Comparison of ENCODE assay signal across 1 cellular context in the genomic region with DNA sequence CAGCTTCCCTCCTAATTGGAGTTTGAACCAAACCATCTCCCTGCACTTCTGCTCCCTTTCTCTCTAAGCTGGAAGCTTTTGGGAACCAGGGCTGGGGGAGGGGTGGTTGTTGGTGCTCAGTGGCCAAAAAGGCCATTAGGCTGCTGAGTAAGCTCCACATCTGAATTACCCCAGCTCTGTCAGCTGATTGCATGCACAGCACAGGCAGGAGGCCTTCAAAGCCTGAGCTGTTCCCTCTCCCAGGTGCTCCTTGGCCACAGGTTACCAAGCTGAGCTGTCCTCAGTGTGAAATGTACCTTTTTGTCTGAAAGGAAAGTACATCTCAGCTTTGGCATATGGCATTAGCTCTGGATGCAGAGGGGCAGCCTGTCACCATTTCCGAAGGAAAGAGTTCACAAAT.
TF ChIP-seq lines count a peak whose summit lies in the region.

No MANE protein-coding gene starts in this region.

TF ChIP-seq in HCT116, 20 proteins besides CTCF, POLR2A, EP300 and RAD21:
- TF ChIP-seq SIN3A (IDR thresholded peaks at IDR 0.05; ENCODE audit: low read depth) (0 out of 2 replicates have a peak, but pooled peaks have one; percentile 1), EZH2phosphoT487 (IDR thresholded peaks at IDR 0.05; ENCODE audit: borderline replicate concordance) (no peak)
